In genomic region chr19:6132482-6132881, GRCh38 we compare ENCODE assay signal across 20 cellular contexts. TPM values are rescaled to one million over a fixed set of nuclear protein-coding genes. Genes with fewer than 3 reads are reported as not detected.
DNase-seq lines count a peak whose midpoint lies in the region; ATAC-seq, FAIRE-seq and TF ChIP-seq lines count a peak whose summit lies in the region.
"Had no signal": no experiment of that assay in that cellular context is flagged by ENCODE, and none has a peak within 500 bp of the region (broad histone marks: within the 10 kb centered on the region; RNA-seq: fewer than 3 reads in every experiment).

No MANE protein-coding gene starts in this region.

- H3K4me3 ChIP-seq in mesenchymal stem cell (ENCODE audit: insufficient read depth in 1 of 2, low read depth in 1 of 2, low read length in 2 of 2) (no peak overlapping the region), upper lobe of right lung (no peak overlapping the region)
- H3K4me3 ChIP-seq: GM23338 had no signal

- no peak overlapping the region for H3K27ac ChIP-seq in mesenchymal stem cell (ENCODE audit: low read length, poor library complexity, severe bottlenecking)
- no peak overlapping the region for H3K27ac ChIP-seq in upper lobe of right lung

- peak overlapping the region; percentile 13 for H4K8ac ChIP-seq in mesenchymal stem cell (ENCODE audit: low read length)

- no peaks in the 10 kb centered on the region for H3K36me3 ChIP-seq in mesenchymal stem cell (ENCODE audit: control insufficient read depth in 1 of 2, insufficient read depth in 2 of 2, low read depth in 1 of 2, low read length in 2 of 2)
- H3K36me3 ChIP-seq in upper lobe of right lung: no peaks in the 10 kb centered on the region

- H2AFZ ChIP-seq in mesenchymal stem cell (ENCODE audit: low read depth, low read length): no peak overlapping the region
- H2AFZ ChIP-seq: GM23338 had no signal

- no peak overlapping the region for H2AK5ac ChIP-seq in mesenchymal stem cell (ENCODE audit: low read length, severe bottlenecking)

- peaks cover 19 to 20% of the 10 kb centered on the region in 2 experiments for H3K27me3 ChIP-seq in mesenchymal stem cell (ENCODE audit: control insufficient read depth in 1 of 2, insufficient read depth in 1 of 2, low read length in 2 of 2)
- no peaks in the 10 kb centered on the region for H3K27me3 ChIP-seq in upper lobe of right lung

- peaks cover 8% of the 10 kb centered on the region for H3K9me3 ChIP-seq in mesenchymal stem cell (ENCODE audit: control insufficient read depth, low read length)
- H3K9me3 ChIP-seq in upper lobe of right lung: no peaks in the 10 kb centered on the region
- H3K9me3 ChIP-seq: Caco-2 had no signal

- H2BK12ac ChIP-seq in mesenchymal stem cell (ENCODE audit: low read length in 2 of 2): no peak overlapping the region

- no peak overlapping the region for H2BK5ac ChIP-seq in mesenchymal stem cell (ENCODE audit: low read depth, low read length, poor library complexity, severe bottlenecking)

- no peak overlapping the region for H4K91ac ChIP-seq in mesenchymal stem cell (ENCODE audit: low read length)

- H3K9ac ChIP-seq in mesenchymal stem cell (ENCODE audit: low read length): no peak overlapping the region

- TF ChIP-seq CTCF in upper lobe of right lung (IDR thresholded peaks at IDR 0.05): no peak

- no peak for DNase-seq in HTR-8/SVneo (ENCODE audit: insufficient read length, low spot score)
- no peak for DNase-seq in mesenchymal stem cell
- no peak for DNase-seq in upper lobe of right lung
- no peak for DNase-seq in NCI-H510A (lab: John Stamatoyannopoulos, UW)
- no peak for DNase-seq in T-helper 2 cell
- DNase-seq: C1 segment of cervical spinal cord; Caco-2; CD4-positive, alpha-beta memory T cell; DMS153; DND-41; H9; HFFc6 had no signal

- ATAC-seq in upper lobe of right lung (peak; percentile 12), HG02763 (IDR thresholded peaks at IDR 0.05; ENCODE audit: unreplicated experiment) (no peak)
- ATAC-seq: GM23338, HCT116 had no signal

- intact Hi-C loops in upper lobe of right lung (cut with DNase I): no loop called here

- H3K79me1 ChIP-seq in mesenchymal stem cell (replicated peaks; ENCODE audit: low read length, poor library complexity, severe bottlenecking): no peaks in the 10 kb centered on the region

- no peak overlapping the region for H3K4me2 ChIP-seq in mesenchymal stem cell (ENCODE audit: low read length, poor library complexity, severe bottlenecking)
- H3K4me2 ChIP-seq: GM23338 had no signal

- no peak overlapping the region for H3K4ac ChIP-seq in mesenchymal stem cell (ENCODE audit: low read depth in 1 of 2, low read length in 2 of 2)

- FAIRE-seq in HTR-8/SVneo (lab: Jason Lieb, UNC): peak; percentile 89
- FAIRE-seq: G401.6, GM19239 had no signal

- no peak overlapping the region for H3K18ac ChIP-seq in mesenchymal stem cell (ENCODE audit: low read depth in 1 of 2, low read length in 2 of 2)

- H2BK15ac ChIP-seq in mesenchymal stem cell (ENCODE audit: low read depth, poor library complexity, severe bottlenecking): no peak overlapping the region

- H2BK120ac ChIP-seq in mesenchymal stem cell (ENCODE audit: low read depth, low read length): no peak overlapping the region

- no peak overlapping the region for H3K14ac ChIP-seq in mesenchymal stem cell (ENCODE audit: low read length in 2 of 2)

- H3K23ac ChIP-seq in mesenchymal stem cell (ENCODE audit: low read length in 2 of 2): no peak overlapping the region

- no peaks in the 10 kb centered on the region for H3K4me1 ChIP-seq in mesenchymal stem cell (ENCODE audit: control insufficient read depth, insufficient read depth, low read depth, low read length)
- no peaks in the 10 kb centered on the region for H3K4me1 ChIP-seq in upper lobe of right lung
- H3K4me1 ChIP-seq: Caco-2 had no signal

- WGBS in mesenchymal stem cell: 91% methylated on average over 4 of the region's 4 CpGs

RNA-seq across cellular contexts. Expression of gene ACSBG2, which starts 3.0 kb away (rescaled TPM):
- polyA plus RNA-seq in mesenchymal stem cell (2013, experiment 1 of 2): not detected
- not detected for polyA plus RNA-seq in mesenchymal stem cell (2013, experiment 2 of 2)
- total RNA-seq in upper lobe of right lung: not detected
- total RNA-seq: A673; Caco-2; CD4-positive, alpha-beta memory T cell; GM23338; H4; H9; HFFc6 had no signal
- polyA plus RNA-seq: BJ; CD4-positive, alpha-beta memory T cell; GM23338 had no signal

RNA-seq across cellular contexts. Expression of gene RFX2, which starts 22.2 kb away (rescaled TPM):
- polyA plus RNA-seq in mesenchymal stem cell (2013, experiment 1 of 2): 3.2 TPM
- 2.9 TPM for polyA plus RNA-seq in mesenchymal stem cell (2013, experiment 2 of 2)
- 11.7 TPM for total RNA-seq in upper lobe of right lung
